Comparison of ENCODE assay signal across 8 cellular contexts in genomic region chr19:4472174-4472974, GRCh38. TPM values are rescaled to one million over a fixed set of nuclear protein-coding genes. Genes with fewer than 3 reads are reported as not detected.
A peak's percentile ranks its signal among the peaks of the same experiment; 100 is the strongest.
DNase-seq lines count a peak whose midpoint lies in the region; ATAC-seq and TF ChIP-seq lines count a peak whose summit lies in the region.

Gene HDGFL2 (plus strand): TSS chr19:4472297. CDS start chr19:4472351, 54 bp downstream.

- DNase-seq in AG04450 (ENCODE audit: low read depth, low spot score) (no peak), activated B cell treated with CpG ODN at 0.5 μM for 24 hours (peak; percentile 88), fibroblast of the aortic adventitia (ENCODE audit: low read depth) (no peak), osteoblast (ENCODE audit: insufficient read length, low spot score, missing footprints) (no peak), NCI-H2171 treated with DMSO at 0.1 percent for 48 hours (lab: John Stamatoyannopoulos, UW) (no peak), NCI-H345 (lab: John Stamatoyannopoulos, UW) (no peak)
- DNase-seq in activated CD4-positive, alpha-beta T cell treated with anti-CD3 and anti-CD28 coated beads for 4 hours: no peak

- H4K20me1 ChIP-seq in osteoblast (ENCODE audit: insufficient read depth, low read length): peaks cover 18% of the 10 kb centered on the region

- H3K9me3 ChIP-seq in AG04450 (ENCODE audit: control insufficient read depth, insufficient read depth, low read length) (peaks cover 4% of the 10 kb centered on the region; the same call in 1 of the 2 replicates), osteoblast (ENCODE audit: low read depth, low read length) (no peaks in the 10 kb centered on the region)

- H3K27ac ChIP-seq in AG04450 (ENCODE audit: low read depth, low read length): peak within 1 kb of the TSS; percentile 72
- H3K27ac ChIP-seq in osteoblast (ENCODE audit: low read depth, low read length): peak within 1 kb of the TSS; percentile 89

- peak within 1 kb of the TSS; percentile 72 for H3K4me3 Mint-ChIP-seq in activated B cell treated with CpG ODN at 0.5 μM for 24 hours

- peaks cover 15% of the 10 kb centered on the region for H3K36me3 Mint-ChIP-seq in activated B cell treated with CpG ODN at 0.5 μM for 24 hours (ENCODE audit: low read depth)

- H3K36me3 ChIP-seq in osteoblast (ENCODE audit: insufficient read depth, low read length): peaks cover 19% of the 10 kb centered on the region

- H3K4me3 ChIP-seq in AG04450 (ENCODE audit: low read depth, low read length) (peak within 1 kb of the TSS; percentile 79), fibroblast of the aortic adventitia (ENCODE audit: low read depth, low read length) (peak within 1 kb of the TSS; percentile 77), osteoblast (ENCODE audit: insufficient read depth, low read length) (peak within 1 kb of the TSS; percentile 83)

- no peaks in the 10 kb centered on the region for H3K9me3 Mint-ChIP-seq in activated B cell treated with CpG ODN at 0.5 μM for 24 hours

- H3K27ac Mint-ChIP-seq in activated B cell treated with CpG ODN at 0.5 μM for 24 hours: no peak within 1 kb of the TSS

- H3K27me3 Mint-ChIP-seq in activated B cell treated with CpG ODN at 0.5 μM for 24 hours: no peaks in the 10 kb centered on the region

- TF ChIP-seq CTCF in AG04450 (IDR thresholded peaks at IDR 0.05; ENCODE audit: low read depth, low read length): no peak
- TF ChIP-seq CTCF in activated B cell treated with CpG ODN at 0.5 μM for 24 hours (IDR thresholded peaks at IDR 0.05): no peak
- TF ChIP-seq CTCF in fibroblast of the aortic adventitia (IDR thresholded peaks at IDR 0.05; ENCODE audit: insufficient read depth, low read length): no peak
- no peak for TF ChIP-seq CTCF in osteoblast (IDR thresholded peaks at IDR 0.05; ENCODE audit: extremely low read depth, low read depth, low read length)

- CTCF ChIA-PET in AG04450 (lab: Charles Lee) (interaction anchor here (1.0 to 1.9 kb wide), 4 partner anchors 53 to 164 kb away, joined by 3 to 5 read pairs (median 4); no protein-coding TSS in a partner anchor), activated B cell treated with CpG ODN at 0.5 μM for 24 hours (lab: Charles Lee) (interaction anchor here (1.3 kb wide), 2 partner anchors 53 to 204 kb away, joined by 3 read pairs; no protein-coding TSS in a partner anchor)

- POLR2A ChIA-PET in AG04450 (lab: Yijun Ruan, JAX) (interaction anchor here (0.6 to 1.7 kb wide), 8 partner anchors 14 to 162 kb away, joined by 3 to 23 read pairs (median 4); no protein-coding TSS in a partner anchor), activated B cell treated with CpG ODN at 0.5 μM for 24 hours (lab: Charles Lee) (interaction anchor here (0.5 to 2.2 kb wide), 13 partner anchors 12 to 1306 kb away, joined by 3 to 26 read pairs (median 5); partner anchors contain the start of genes APBA3, CHAF1A, DPP9 and EBI3)

- peaks cover 46% of the 10 kb centered on the region for H3K79me2 ChIP-seq in osteoblast (ENCODE audit: insufficient read depth, low read length)

- peak; percentile 0 for ATAC-seq in GM21825 (IDR thresholded peaks at IDR 0.05; ENCODE audit: unreplicated experiment)
- ATAC-seq in activated B cell treated with CpG ODN at 0.5 μM for 24 hours (ENCODE audit: low read depth): no peak

- intact Hi-C loops in activated B cell treated with CpG ODN at 0.5 μM for 24 hours (cut with micrococcal nuclease): loop anchor here (2.0 to 5.0 kb wide), 6 partner anchors 105 to 1320 kb away; partner anchors contain the start of genes APBA3, DPP9, DUS3L and MRPL54

- H3K4me1 Mint-ChIP-seq in activated B cell treated with CpG ODN at 0.5 μM for 24 hours: peaks cover 22% of the 10 kb centered on the region

- H3K4me1 ChIP-seq in osteoblast (ENCODE audit: insufficient read depth, low read length): peaks cover 17% of the 10 kb centered on the region

- no peaks in the 10 kb centered on the region for H3K27me3 ChIP-seq in AG04450 (ENCODE audit: control insufficient read depth, insufficient read depth, low read length)
- H3K27me3 ChIP-seq in osteoblast (ENCODE audit: insufficient read depth, low read length): no peaks in the 10 kb centered on the region

- H3K4me2 ChIP-seq in osteoblast (ENCODE audit: insufficient read depth, low read length): peak within 1 kb of the TSS; percentile 97

- H2AFZ ChIP-seq in osteoblast (ENCODE audit: low read length): peak within 1 kb of the TSS; percentile 97

RNA-seq across cellular contexts. Expression of gene HDGFL2, which starts in this region (rescaled TPM):
- 23.5 and 28.2 TPM in 2 replicates for polyA plus RNA-seq in AG04450 (2011; rRNA removed)
- 25.2 and 26.3 TPM in 2 replicates for polyA minus RNA-seq in AG04450 (2011; rRNA and poly(A)+ RNA removed)
- total RNA-seq in activated B cell treated with CpG ODN at 0.5 μM for 24 hours (44.9 and 49.7 TPM in 2 replicates), fibroblast of the aortic adventitia (ENCODE audit: low replicate concordance) (41.0 and 69.4 TPM in 2 replicates), osteoblast (44.2 and 48.5 TPM in 2 replicates)
